ENCODE assay signal across 8 cellular contexts in genomic region chr14:25267186-25267585, GRCh38.
"Had no signal": no experiment of that assay in that cellular context is flagged by ENCODE, and none has a peak within 500 bp of the region (broad histone marks: within the 10 kb centered on the region; RNA-seq: fewer than 3 reads in every experiment).

No MANE protein-coding gene starts in this region.

- H3K36me3 ChIP-seq: HAP-1 had no signal

- H3K27ac Mint-ChIP-seq: H9, HFFc6 had no signal

- H3K9ac ChIP-seq: GM23248 had no signal

- H3K4me3 ChIP-seq: GM23248, HAP-1 had no signal

- DNase-seq: GM23248, GOT3, H7, H9, HCEC 1CT, HFFc6 had no signal

- H3K4me1 ChIP-seq: HAP-1 had no signal

- H3K9me3 ChIP-seq: HAP-1 had no signal

- H3K27ac ChIP-seq: GM23248 had no signal

- H3K4me1 Mint-ChIP-seq: H9 had no signal

- H2AFZ ChIP-seq: GM23248 had no signal

- ATAC-seq: HCT116 had no signal

- H3K4me3 Mint-ChIP-seq: H9, HFFc6 had no signal
